In genomic region chr22:21745948-21746347, GRCh38 we compare ENCODE assay signal across 25 cellular contexts. TPM values are rescaled to one million over a fixed set of nuclear protein-coding genes. Genes with fewer than 3 reads are reported as not detected.
A peak's percentile ranks its signal among the peaks of the same experiment; 100 is the strongest.
DNase-seq lines count a peak whose midpoint lies in the region; ATAC-seq, FAIRE-seq and TF ChIP-seq lines count a peak whose summit lies in the region.
"Had no signal": no experiment of that assay in that cellular context is flagged by ENCODE, and none has a peak within 500 bp of the region (broad histone marks: within the 10 kb centered on the region; RNA-seq: fewer than 3 reads in every experiment).

No MANE protein-coding gene starts in this region.

- peak overlapping the region; percentile 90 for H2AK5ac ChIP-seq in IMR-90 (ENCODE audit: low read depth, low read length)

- DNase-seq in GM12891 (ENCODE audit: insufficient read length, low spot score) (no peak), IMR-90 (no peak), bronchial epithelial cell (ENCODE audit: low read depth) (no peak), urothelium cell line (ENCODE audit: low spot score) (no peak), SIG-M5 (lab: John Stamatoyannopoulos, UW) (no peak), body of pancreas (no peak)
- DNase-seq: 8988T; ACHN; BE2C; C1 segment of cervical spinal cord; CD4-positive, alpha-beta memory T cell; CD4-positive, CD25-positive, alpha-beta regulatory T cell; CD8-positive, alpha-beta memory T cell; COR-L47; DMS 273 treated with DMSO at 0.1 percent for 48 hours; DMS153; DMS53; DMS79; DND-41; EL; GDM1 had no signal

- no peaks in the 10 kb centered on the region for H3K36me3 ChIP-seq in IMR-90 (ENCODE audit: control insufficient read depth, insufficient read depth, low read length)
- H3K36me3 ChIP-seq in bronchial epithelial cell (ENCODE audit: control insufficient read depth, insufficient read depth, low read length) = no peaks in the 10 kb centered on the region
- no peaks in the 10 kb centered on the region for H3K36me3 ChIP-seq in body of pancreas (replicated peaks in 1 of 2; ENCODE audit: insufficient read depth in 1 of 2, low read depth in 2 of 2)
- H3K36me3 ChIP-seq: BE2C, BLaER1 had no signal

- H2AFZ ChIP-seq in IMR-90 (replicated peaks; ENCODE audit: low read length, poor library complexity) = peak overlapping the region; percentile 56

- H3K4me1 ChIP-seq in IMR-90 (ENCODE audit: control insufficient read depth, insufficient read depth, low read length) (peaks cover 9% of the 10 kb centered on the region; the same call in 1 of the 2 replicates), body of pancreas (no peaks in the 10 kb centered on the region)
- H3K4me1 ChIP-seq: BE2C had no signal

- H3K14ac ChIP-seq in IMR-90 (replicated peaks; ENCODE audit: low read depth, low read length) = peak overlapping the region; percentile 86

- no peak overlapping the region; a peak in 1 of 4 replicates for H4K8ac ChIP-seq in IMR-90 (ENCODE audit: low read depth in 2 of 2, low read length in 2 of 2)

- H2BK15ac ChIP-seq in IMR-90 (ENCODE audit: low read depth, low read length) = peak overlapping the region; percentile 76; the same call in 2 of the 3 replicates

- in situ Hi-C loops in IMR-90 (cut with MboI; ENCODE audit: low sequenced_read_pairs) = no loop called here

- H4K5ac ChIP-seq in IMR-90 (ENCODE audit: low read depth, low read length) = no peak overlapping the region

- peak overlapping the region; percentile 87 for H3K4ac ChIP-seq in IMR-90 (ENCODE audit: low read depth, low read length)

- no peak for TF ChIP-seq POLR2A in GM12891 (IDR thresholded peaks at IDR 0.05; ENCODE audit: low read depth, low read length)
- TF ChIP-seq POLR2A in IMR-90 (IDR thresholded peaks at IDR 0.05; ENCODE audit: low read depth, low read length) = no peak
- TF ChIP-seq POLR2A in body of pancreas (IDR thresholded peaks at IDR 0.05) = no peak

- WGBS in IMR-90 (ENCODE audit: extremely low coverage in 2 of 2, insufficient read length in 1 of 2), 2 experiments = 79% methylated on average over 5 of the region's 8 CpGs; no CpG with 5 or more reads in 1 of the 2 experiments
- WGBS in body of pancreas, 2 donors = 85 to 86% methylated on average over 6 to 8 of the region's 8 CpGs

- no peak overlapping the region for H3K4me3 ChIP-seq in IMR-90 (ENCODE audit: insufficient read depth, low read depth, low read length)
- no peak overlapping the region for H3K4me3 ChIP-seq in bronchial epithelial cell (ENCODE audit: low read depth, low read length)
- H3K4me3 ChIP-seq in body of pancreas = no peak overlapping the region
- H3K4me3 ChIP-seq: BLaER1, GM12878 had no signal

- no peak overlapping the region for H3K9ac ChIP-seq in IMR-90 (ENCODE audit: low read depth, low read length)
- H3K9ac ChIP-seq: BLaER1 had no signal

- ATAC-seq in IMR-90 (ENCODE audit: low read depth) = no peak
- no peak for ATAC-seq in GM18867 (IDR thresholded peaks at IDR 0.05; ENCODE audit: unreplicated experiment)
- ATAC-seq in body of pancreas = no peak
- ATAC-seq: GM12878 had no signal

- H3K27ac ChIP-seq in IMR-90 (ENCODE audit: insufficient read depth, low read length) = no peak overlapping the region
- no peak overlapping the region for H3K27ac ChIP-seq in body of pancreas
- H3K27ac ChIP-seq: BLaER1 had no signal

- H3K23ac ChIP-seq in IMR-90 (ENCODE audit: low read depth, low read length) = peak overlapping the region; percentile 48; the same call in 1 of the 2 replicates

- H3K9me3 ChIP-seq in IMR-90 (ENCODE audit: control insufficient read depth, insufficient read depth, low read length) (no peaks in the 10 kb centered on the region), body of pancreas (no peaks in the 10 kb centered on the region)
- H3K9me3 ChIP-seq: BE2C, BLaER1 had no signal

- no peaks in the 10 kb centered on the region for H3K79me1 ChIP-seq in IMR-90 (ENCODE audit: low read depth in 1 of 2, low read length in 2 of 2)

- POLR2A ChIA-PET in IMR-90 (lab: Charles Lee; ENCODE audit: unreplicated experiment) = no interaction called here

- intact Hi-C loops in IMR-90 (cut with micrococcal nuclease) (no loop called here), body of pancreas (cut with DNase I) (no loop called here)

- peak; percentile 5 for FAIRE-seq in GM12891 (lab: Jason Lieb, UNC)
- peak; percentile 18 for FAIRE-seq in bronchial epithelial cell (lab: Jason Lieb, UNC)
- peak; percentile 94 for FAIRE-seq in urothelium cell line (lab: Jason Lieb, UNC)
- FAIRE-seq: A204.1, GM12878 had no signal

- H2BK5ac ChIP-seq in IMR-90 (ENCODE audit: low read depth, low read length, poor library complexity, severe bottlenecking) = no peak overlapping the region

- H2AK9ac ChIP-seq in IMR-90 (replicated peaks; ENCODE audit: low read depth, low read length, poor library complexity) = peak overlapping the region; percentile 39

- peak overlapping the region; percentile 90 for H2BK20ac ChIP-seq in IMR-90 (ENCODE audit: low read depth, low read length)

- no peak overlapping the region for H3K56ac ChIP-seq in IMR-90 (ENCODE audit: extremely low read depth, insufficient read depth, low read length)

- H3K4me2 ChIP-seq in IMR-90 (ENCODE audit: low read depth, low read length) = no peak overlapping the region
- H3K4me2 ChIP-seq: BLaER1 had no signal

- no TSS peak for BruUV-seq in IMR-90 (replicated peaks; lab: Mats Ljungman, UMichigan)

- CTCF ChIA-PET in IMR-90 (lab: Yijun Ruan, JAX) = interaction anchor here (0.6 kb wide), 1 partner anchor 179 kb away, joined by 5 read pairs; no protein-coding TSS in a partner anchor

- peak overlapping the region; percentile 57 for H3K18ac ChIP-seq in IMR-90 (ENCODE audit: low read depth, low read length)

- H3K9me1 ChIP-seq in IMR-90 (ENCODE audit: insufficient read depth, low read length) = peaks cover 9% of the 10 kb centered on the region

- no peak for TF ChIP-seq RAD21 in IMR-90 (IDR thresholded peaks at IDR 0.05; ENCODE audit: low read length)

- dilution Hi-C loops in IMR-90 (cut with HindIII; ENCODE audit: low sequenced_read_pairs, unreplicated experiment) = no loop called here

- H2BK120ac ChIP-seq in IMR-90 (ENCODE audit: low read depth, low read length) = peak overlapping the region; percentile 81

- H3K27me3 ChIP-seq in IMR-90 (ENCODE audit: control insufficient read depth, insufficient read depth, low read length) (no peaks in the 10 kb centered on the region), bronchial epithelial cell (ENCODE audit: control insufficient read depth, insufficient read depth, low read length) (peaks cover 3% of the 10 kb centered on the region), body of pancreas (no peaks in the 10 kb centered on the region)
- H3K27me3 ChIP-seq: BE2C, BLaER1 had no signal

- H4K91ac ChIP-seq in IMR-90 (ENCODE audit: insufficient read depth, low read depth, low read length) = peak overlapping the region; percentile 70

- H4K20me1 ChIP-seq in IMR-90 (ENCODE audit: insufficient read depth, low read length) = no peaks in the 10 kb centered on the region
- H4K20me1 ChIP-seq: BLaER1 had no signal

- no peak for TF ChIP-seq CTCF in IMR-90 (conservative IDR thresholded peaks at IDR 0.05; ENCODE audit: low read depth, low read length)
- no peak for TF ChIP-seq CTCF in bronchial epithelial cell (IDR thresholded peaks at IDR 0.05; ENCODE audit: insufficient read depth, low read length, severe bottlenecking)
- TF ChIP-seq CTCF in body of pancreas (IDR thresholded peaks at IDR 0.05) = no peak

TF ChIP-seq in GM12891, 5 proteins besides CTCF, POLR2A, EP300 and RAD21:
- TF ChIP-seq PAX5 (IDR thresholded peaks at IDR 0.05; ENCODE audit: insufficient read depth, low read length, severe bottlenecking) = no peak
- no peak for TF ChIP-seq TAF1 (IDR thresholded peaks at IDR 0.05; ENCODE audit: low read depth, low read length)
- no peak for TF ChIP-seq POU2F2 (IDR thresholded peaks at IDR 0.05; ENCODE audit: low read depth, low read length)
- no peak for TF ChIP-seq SPI1 (IDR thresholded peaks at IDR 0.05; ENCODE audit: low read depth, low read length)
- no peak for TF ChIP-seq POLR2AphosphoS5 (IDR thresholded peaks at IDR 0.05; ENCODE audit: low read depth, low read length)
TF ChIP-seq in GM12891: peak in this region for 0.

TF ChIP-seq in IMR-90, 13 proteins besides CTCF, POLR2A, EP300 and RAD21 (continues in another document):
- TF ChIP-seq MXI1 (IDR thresholded peaks at IDR 0.05; ENCODE audit: borderline replicate concordance, low read depth, low read length) (no peak), RCOR1 (IDR thresholded peaks at IDR 0.05; ENCODE audit: insufficient replicate concordance, low read length) (no peak), CHD1 (IDR thresholded peaks at IDR 0.05; ENCODE audit: low read depth, low read length) (no peak), BHLHE40 (IDR thresholded peaks at IDR 0.05; ENCODE audit: low read depth, low read length) (no peak), ELK1 (IDR thresholded peaks at IDR 0.05; ENCODE audit: borderline replicate concordance, low read depth, low read length) (no peak), USF2 (IDR thresholded peaks at IDR 0.05; ENCODE audit: low read depth, low read length) (no peak), NFE2L2 (IDR thresholded peaks at IDR 0.05; ENCODE audit: low read depth, low read length) (no peak), MAZ (IDR thresholded peaks at IDR 0.05; ENCODE audit: borderline replicate concordance, low read depth, low read length) (no peak), MAFK (IDR thresholded peaks at IDR 0.05; ENCODE audit: low read depth, low read length) (no peak), RFX5 (IDR thresholded peaks at IDR 0.05; ENCODE audit: low read depth, low read length) (no peak), FOS (IDR thresholded peaks at IDR 0.05; ENCODE audit: low read depth, low read length) (no peak)

RNA-seq across cellular contexts. Expression of gene YPEL1, which starts 10.4 kb away (rescaled TPM):
- polyA plus RNA-seq in GM12891 (2012; ENCODE audit: low read depth, missing spikeins) = 0.44 TPM
- total RNA-seq in IMR-90 (2012; rRNA removed) = 0.72 and 1.1 TPM in 2 replicates
- 1.2 and 1.3 TPM in 2 replicates for polyA plus RNA-seq in IMR-90 (2012; rRNA removed)
- 1.5 and 2.4 TPM in 2 replicates for polyA plus RNA-seq in IMR-90 (2012; cell fraction: cytosol; rRNA removed)
- polyA plus RNA-seq in IMR-90 (2012; cell fraction: nucleus; rRNA removed; ENCODE audit: low replicate concordance) = 1.5 and 3.2 TPM in 2 replicates
- total RNA-seq in bronchial epithelial cell = 0.13 and 0.26 TPM in 2 replicates
- total RNA-seq in body of pancreas = 1 to 10 TPM; 1.6 to 4.4 TPM
